Comparison of ENCODE assay signal across 8 cellular contexts in genomic region chr12:26614217-26614616, GRCh38.
DNase-seq lines count a peak whose midpoint lies in the region; ATAC-seq, FAIRE-seq and TF ChIP-seq lines count a peak whose summit lies in the region.

No MANE protein-coding gene starts in this region.

- H3K79me2 ChIP-seq in OCI-LY3 (ENCODE audit: low read length) (no peaks in the 10 kb centered on the region), H1 (ENCODE audit: control insufficient read depth in 1 of 2, insufficient read depth in 2 of 2, low read length in 2 of 2) (no peaks in the 10 kb centered on the region)

- DNase-seq in stimulated activated CD4-positive, alpha-beta T cell treated with anti-CD3 and anti-CD28 coated beads, Interleukin-12 subunit alpha, Interleukin-12 subunit beta, amount 100 ng/mL, for 4 hours = peak; percentile 1
- DNase-seq in stimulated activated CD4-positive, alpha-beta T cell treated with anti-CD3 and anti-CD28 coated beads, Interleukin-1b, Interleukin-23, amount 100 ng/mL, for 48 hours = no peak
- DNase-seq in H1 (ENCODE audit: low read depth in 1 of 2, low spot score in 2 of 2) (peak in 1 of 2 experiments; percentile 58), nephron progenitor cell (peak; percentile 42), NCI-H1436 treated with DMSO at 0.1 percent for 48 hours (lab: John Stamatoyannopoulos, UW) (no peak), gastrocnemius medialis (no peak)

- H3K9ac ChIP-seq in OCI-LY3 (ENCODE audit: low read length) (no peak overlapping the region), H1 (replicated peaks in 1 of 4; ENCODE audit: extremely low read depth in 1 of 4, low read depth in 3 of 4, low read length in 3 of 4) (no peak overlapping the region)

- no peak overlapping the region for H4K91ac ChIP-seq in H1 (replicated peaks; ENCODE audit: insufficient read length, low read length)

- no peak overlapping the region for H4K8ac ChIP-seq in H1 (ENCODE audit: extremely low read depth, insufficient read depth, low read length)

- ATAC-seq in HG03108 (IDR thresholded peaks at IDR 0.05; ENCODE audit: unreplicated experiment) (no peak), gastrocnemius medialis (no peak)

- TF ChIP-seq POLR2A in H1 (IDR thresholded peaks at IDR 0.05; ENCODE audit: control extremely low read depth in 1 of 2, low read depth in 2 of 2, low read length in 2 of 2) (no peak), gastrocnemius medialis (IDR thresholded peaks at IDR 0.05) (no peak)

- CTCF ChIA-PET in H1 (lab: Charles Lee; ENCODE audit: partially characterized antibody) = interaction anchor here (0.6 to 2.8 kb wide), 49 partner anchors 9 to 976 kb away, joined by 3 to 31 read pairs (median 4); no protein-coding TSS in a partner anchor

- no peak overlapping the region for H3K4me3 ChIP-seq in OCI-LY3 (ENCODE audit: low read length)
- H3K4me3 ChIP-seq in H1 (ENCODE audit: extremely low read depth in 1 of 4, insufficient read depth in 2 of 4, low read depth in 3 of 4, low read length in 4 of 4) = no peak overlapping the region
- no peak overlapping the region for H3K4me3 ChIP-seq in gastrocnemius medialis

- no peak overlapping the region for H3K4me3 Mint-ChIP-seq in nephron progenitor cell

- H3K27ac ChIP-seq in OCI-LY3 (ENCODE audit: low read length) (no peak overlapping the region), H1 (ENCODE audit: low read depth, low read length) (no peak overlapping the region), gastrocnemius medialis (no peak overlapping the region)

- H2BK12ac ChIP-seq in H1 (ENCODE audit: low read depth, low read length) = no peak overlapping the region

- H3K23me2 ChIP-seq in H1 (ENCODE audit: low read depth, low read length) = no peaks in the 10 kb centered on the region; the same call in 1 of the 2 replicates

- no peaks in the 10 kb centered on the region for H3K79me1 ChIP-seq in H1 (ENCODE audit: low read depth, low read length)

- peaks cover 3% of the 10 kb centered on the region for H3K36me3 ChIP-seq in OCI-LY3 (replicated peaks; ENCODE audit: low read depth, low read length)
- peaks cover 0 to 3% (median under 1%) of the 10 kb centered on the region in 4 experiments; a peak in 3 of 8 replicates for H3K36me3 ChIP-seq in H1 (ENCODE audit: control insufficient read depth in 2 of 4, insufficient read depth in 4 of 4, low read length in 3 of 4)
- peaks cover 0 to 1% of the 10 kb centered on the region in 2 donors for H3K36me3 ChIP-seq in gastrocnemius medialis

- H2AFZ ChIP-seq in OCI-LY3 (ENCODE audit: low read depth, low read length) (no peak overlapping the region), H1 (ENCODE audit: low read length) (no peak overlapping the region)

- no peaks in the 10 kb centered on the region for H3K27me3 ChIP-seq in OCI-LY3 (ENCODE audit: low read depth, low read length)
- H3K27me3 ChIP-seq in H1 (replicated peaks in 1 of 4; ENCODE audit: control insufficient read depth in 3 of 4, extremely low read depth in 1 of 4, insufficient read depth in 3 of 4, low read length in 3 of 4) = no peaks in the 10 kb centered on the region
- H3K27me3 ChIP-seq in gastrocnemius medialis = no peaks in the 10 kb centered on the region

- WGBS in H1 (ENCODE audit: extremely low coverage in 1 of 2, insufficient coverage in 1 of 2, insufficient read length in 1 of 2, insufficient replicate concordance in 2 of 2, low coverage in 1 of 2, low lambda C conversion rate in 2 of 2, missing lambda C conversion rate in 1 of 2), 2 experiments = 37% methylated on average over 2 of the region's 2 CpGs; no CpG with 5 or more reads in 1 of the 2 experiments

- H3K4me1 Mint-ChIP-seq in nephron progenitor cell = peaks cover 3% of the 10 kb centered on the region

- peaks cover 9% of the 10 kb centered on the region for H3K27me3 Mint-ChIP-seq in nephron progenitor cell (ENCODE audit: low read depth, poor library complexity)

- H4K5ac ChIP-seq in H1 (ENCODE audit: insufficient read length, low read depth, low read length) = no peak overlapping the region

- no peak overlapping the region for H3K56ac ChIP-seq in H1 (replicated peaks; ENCODE audit: insufficient read length, low read depth, low read length)

- H3K27ac Mint-ChIP-seq in nephron progenitor cell = no peak overlapping the region

- POLR2A ChIA-PET in H1 (lab: Charles Lee; ENCODE audit: partially characterized antibody) = no interaction called here

- H2BK5ac ChIP-seq in H1 (ENCODE audit: low read depth, low read length) = no peak overlapping the region

- in situ Hi-C loops in gastrocnemius medialis (cut with MboI; ENCODE audit: low sequenced_read_pairs in 4 of 4) = no loop called here

- no peak overlapping the region for H2BK15ac ChIP-seq in H1 (ENCODE audit: low read length)

- peak; percentile 80 for FAIRE-seq in H1 (lab: Jason Lieb, UNC)

- TF ChIP-seq CTCF in OCI-LY3 (IDR thresholded peaks at IDR 0.05; ENCODE audit: low read depth, low read length) = peak; percentile 77
- peak; percentile 23 to 80 (median 70) for TF ChIP-seq CTCF in H1 (IDR thresholded peaks at IDR 0.05; ENCODE audit: control extremely low read depth in 1 of 3, insufficient read depth in 1 of 3, low read depth in 1 of 3, low read length in 3 of 3)
- peak; percentile 56 for TF ChIP-seq CTCF in nephron progenitor cell (IDR thresholded peaks at IDR 0.05)
- TF ChIP-seq CTCF in gastrocnemius medialis (IDR thresholded peaks at IDR 0.05 in 4 of 5, conservative IDR thresholded peaks at IDR 0.05 in 1 of 5) = peak in 2 of 5 experiments; percentile 19 to 37

- intact Hi-C loops in gastrocnemius medialis (cut with DNase I; ENCODE audit: low total_unique reads) = no loop called here

- H4K20me1 ChIP-seq in OCI-LY3 (ENCODE audit: insufficient read depth, low read length) (peaks cover 2% of the 10 kb centered on the region; the same call in 1 of the 2 replicates), H1 (replicated peaks in 1 of 2; ENCODE audit: control insufficient read depth in 1 of 2, insufficient read depth in 2 of 2, low read length in 2 of 2) (no peaks in the 10 kb centered on the region)

- no peak overlapping the region for H2AK5ac ChIP-seq in H1 (ENCODE audit: low read depth, low read length)

- no peaks in the 10 kb centered on the region for H3K9me3 Mint-ChIP-seq in nephron progenitor cell

- H3K18ac ChIP-seq in H1 (ENCODE audit: extremely low read depth, low read length) = no peak overlapping the region

- no peak overlapping the region for H3K23ac ChIP-seq in H1 (ENCODE audit: insufficient read length)

- TF ChIP-seq RAD21 in H1 (IDR thresholded peaks at IDR 0.05 in 1 of 2, conservative IDR thresholded peaks at IDR 0.05 in 1 of 2; ENCODE audit: low read depth in 2 of 2, low read length in 2 of 2) = peak; percentile 73 to 80

- no peak for TF ChIP-seq EP300 in H1 (IDR thresholded peaks at IDR 0.05; ENCODE audit: borderline replicate concordance in 1 of 2, low read depth in 2 of 2, low read length in 2 of 2)

- H3K14ac ChIP-seq in H1 (ENCODE audit: insufficient read length) = no peak overlapping the region

- no peaks in the 10 kb centered on the region for H3K36me3 Mint-ChIP-seq in nephron progenitor cell (ENCODE audit: low read depth)

- no peak overlapping the region for H2BK20ac ChIP-seq in H1 (ENCODE audit: low read length)

- H3K4ac ChIP-seq in H1 (replicated peaks; ENCODE audit: insufficient read length, low read depth, low read length) = no peak overlapping the region

- H3K4me1 ChIP-seq in OCI-LY3 (ENCODE audit: low read length) (no peaks in the 10 kb centered on the region), H1 (replicated peaks in 1 of 4; ENCODE audit: control insufficient read depth in 3 of 4, insufficient read depth in 4 of 4, low read length in 3 of 4) (no peaks in the 10 kb centered on the region), gastrocnemius medialis (no peaks in the 10 kb centered on the region)

- H2BK120ac ChIP-seq in H1 (replicated peaks; ENCODE audit: low read depth, low read length) = no peak overlapping the region

- H3K4me2 ChIP-seq in OCI-LY3 (ENCODE audit: low read length) (no peak overlapping the region), H1 (ENCODE audit: insufficient read depth in 1 of 2, low read depth in 2 of 2, low read length in 2 of 2) (no peak overlapping the region)

- H3K9me3 ChIP-seq in OCI-LY3 (ENCODE audit: insufficient read depth, low read length) (no peaks in the 10 kb centered on the region), H1 (ENCODE audit: insufficient read depth in 2 of 2, low read depth in 1 of 2, low read length in 1 of 2) (no peaks in the 10 kb centered on the region), gastrocnemius medialis (no peaks in the 10 kb centered on the region)

TF ChIP-seq in H1, 55 proteins besides CTCF, POLR2A, EP300 and RAD21:
- TF ChIP-seq SIN3A (conservative IDR thresholded peaks at IDR 0.05 in 1 of 2, IDR thresholded peaks at IDR 0.05 in 1 of 2; ENCODE audit: low read depth in 1 of 2, low read length in 2 of 2) = no peak
- no peak for TF ChIP-seq TCF12 (IDR thresholded peaks at IDR 0.05; ENCODE audit: low read depth, low read length)
- no peak for TF ChIP-seq GABPA (IDR thresholded peaks at IDR 0.05; ENCODE audit: borderline replicate concordance, insufficient read depth, low read length)
- TF ChIP-seq KDM1A (IDR thresholded peaks at IDR 0.05; ENCODE audit: borderline replicate concordance, low read length) = no peak
- TF ChIP-seq JUN (IDR thresholded peaks at IDR 0.05; ENCODE audit: low read depth, low read length) = no peak
- no peak for TF ChIP-seq SP2 (IDR thresholded peaks at IDR 0.05; ENCODE audit: low read length)
- TF ChIP-seq BACH1 (IDR thresholded peaks at IDR 0.05; ENCODE audit: low read length) = no peak
- TF ChIP-seq GTF2F1 (IDR thresholded peaks at IDR 0.05; ENCODE audit: borderline replicate concordance, low read depth, low read length) = no peak
- TF ChIP-seq SIX5 (IDR thresholded peaks at IDR 0.05; ENCODE audit: low read depth, low read length) = no peak
- no peak for TF ChIP-seq CEBPB (IDR thresholded peaks at IDR 0.05; ENCODE audit: low read depth, low read length)
- TF ChIP-seq EGR1 (IDR thresholded peaks at IDR 0.05; ENCODE audit: borderline replicate concordance, low read depth, low read length) = no peak
- no peak for TF ChIP-seq YY1 (IDR thresholded peaks at IDR 0.05; ENCODE audit: low read depth, low read length)
- no peak for TF ChIP-seq CHD2 (IDR thresholded peaks at IDR 0.05; ENCODE audit: low read length)
- no peak for TF ChIP-seq TEAD4 (IDR thresholded peaks at IDR 0.05; ENCODE audit: low read depth, low read length)
- TF ChIP-seq ZNF274 (IDR thresholded peaks at IDR 0.05; ENCODE audit: borderline replicate concordance, extremely low read depth, low read length) = no peak
- no peak for TF ChIP-seq RNF2 (IDR thresholded peaks at IDR 0.05; ENCODE audit: borderline replicate concordance, low read depth, low read length, missing control alignments, poor library complexity, severe bottlenecking)
- no peak for TF ChIP-seq SAP30 (IDR thresholded peaks at IDR 0.05; ENCODE audit: insufficient read depth, insufficient replicate concordance, low read length)

Comparison
In these comparisons a context has a peak if more than half of its experiments do, and no peak if none do; other contexts are left out.
1. DNase-seq: peak in stimulated activated CD4-positive, alpha-beta T cell treated with anti-CD3 and anti-CD28 coated beads, Interleukin-12 subunit alpha, Interleukin-12 subunit beta, amount 100 ng/mL, for 4 hours (single experiment) and nephron progenitor cell (single experiment); none in stimulated activated CD4-positive, alpha-beta T cell treated with anti-CD3 and anti-CD28 coated beads, Interleukin-1b, Interleukin-23, amount 100 ng/mL, for 48 hours (single experiment), NCI-H1436 treated with DMSO at 0.1 percent for 48 hours (single experiment) and gastrocnemius medialis (0 of 2).